Comparison of ENCODE assay signal across 8 cellular contexts in the genomic region with DNA sequence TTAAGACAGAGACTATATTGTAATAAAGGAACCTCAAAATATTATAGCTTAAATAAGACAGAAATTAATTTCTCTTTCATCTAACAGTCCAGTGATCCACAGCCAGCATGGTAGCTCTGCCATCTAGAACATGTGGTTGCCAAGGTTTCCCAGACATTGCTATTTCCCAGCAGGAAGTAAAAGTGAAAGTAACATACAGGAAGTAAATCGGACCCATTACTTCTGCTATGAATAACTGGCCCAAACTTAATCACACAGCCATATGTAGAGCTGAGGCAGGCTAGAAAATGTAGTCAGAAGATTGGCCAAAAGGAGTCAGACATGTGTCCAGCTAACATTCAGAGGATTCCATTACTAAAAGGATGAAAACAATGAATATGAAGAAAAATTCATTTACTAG.
DNase-seq lines count a peak whose midpoint lies in the region; ATAC-seq lines count a peak whose summit lies in the region.

No MANE protein-coding gene starts in this region.

- ATAC-seq in GM18861 (IDR thresholded peaks at IDR 0.05; ENCODE audit: unreplicated experiment) (peak; percentile 82), HG03342 (IDR thresholded peaks at IDR 0.05; ENCODE audit: unreplicated experiment) (peak; percentile 79), GM19324 (IDR thresholded peaks at IDR 0.05; ENCODE audit: low FRiP score, unreplicated experiment) (no peak), GM21447 (IDR thresholded peaks at IDR 0.05; ENCODE audit: unreplicated experiment) (no peak), esophagus mucosa (no peak)

- peak overlapping the region; percentile 4 to 59 for H3K4me3 ChIP-seq in mucosa of rectum (ENCODE audit: low read length in 2 of 2)

- no peaks in the 10 kb centered on the region for H3K36me3 ChIP-seq in mucosa of rectum (ENCODE audit: control insufficient read depth in 2 of 2, insufficient read depth in 2 of 2, low read length in 2 of 2)

- H3K9ac ChIP-seq in mucosa of rectum (ENCODE audit: low read depth in 1 of 2, low read length in 2 of 2): no peak overlapping the region

- peaks cover 4 to 5% of the 10 kb centered on the region in 2 donors for H3K27me3 ChIP-seq in mucosa of rectum (ENCODE audit: control insufficient read depth in 2 of 2, insufficient read depth in 2 of 2, low read length in 2 of 2)

- in situ Hi-C loops in SK-MEL-5 (cut with HindIII; ENCODE audit: low pct_unique_long_range_greater_than_20kb, low sequenced_read_pairs): no loop called here

- H3K27ac ChIP-seq in mucosa of rectum (ENCODE audit: low read depth in 2 of 2, low read length in 2 of 2): no peak overlapping the region

- H3K9me3 ChIP-seq in mucosa of rectum (ENCODE audit: control insufficient read depth in 2 of 2, low read length in 2 of 2): no peaks in the 10 kb centered on the region

- no peaks in the 10 kb centered on the region for H3K4me1 ChIP-seq in mucosa of rectum (ENCODE audit: control insufficient read depth in 2 of 2, insufficient read depth in 2 of 2, low read length in 2 of 2)

- DNase-seq in SK-MEL-5 (ENCODE audit: low read depth, low spot score): peak; percentile 40
- DNase-seq in AG08396 (ENCODE audit: low spot score): no peak

Comparison
In these comparisons a context has a peak if more than half of its experiments do, and no peak if none do; other contexts are left out.
1. ATAC-seq: peak in GM18861 (single experiment) and HG03342 (single experiment); none in GM19324 (single experiment), GM21447 (single experiment) and esophagus mucosa (single experiment).